In the genomic region with DNA sequence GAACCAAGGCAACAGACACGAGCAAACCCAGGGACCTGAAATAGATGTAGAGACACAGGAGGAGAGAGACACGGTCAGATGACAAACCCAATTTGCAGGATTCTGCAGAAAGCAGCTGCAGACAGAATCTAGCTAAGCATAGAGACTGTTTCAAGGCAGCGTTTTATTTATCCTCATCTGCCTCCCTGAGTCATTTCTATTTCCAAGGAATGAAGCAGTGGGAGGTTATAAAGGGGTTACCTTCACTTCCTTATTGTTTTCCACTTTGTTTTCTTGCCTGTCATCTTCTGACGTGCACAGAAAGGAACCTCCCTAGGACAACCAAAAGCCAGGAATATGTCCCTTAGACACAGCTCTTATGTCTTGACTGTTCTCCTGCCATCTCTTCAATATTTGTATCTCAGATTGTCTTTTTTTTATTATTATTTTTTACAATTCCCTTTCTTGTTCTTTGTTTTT, we compare ENCODE assay signal across 11 cellular contexts. TPM values are rescaled to one million over a fixed set of nuclear protein-coding genes. Genes with fewer than 3 reads are reported as not detected.
"Had no signal": no experiment of that assay in that cellular context is flagged by ENCODE, and none has a peak within 500 bp of the region (broad histone marks: within the 10 kb centered on the region; RNA-seq: fewer than 3 reads in every experiment).

No MANE protein-coding gene starts in this region.

RNA-seq across cellular contexts. Expression of a gene that starts 24.7 kb away (rescaled TPM):
- total RNA-seq: dermis blood vessel endothelial cell, kidney, left ventricle myocardium inferior had no signal
- polyA plus RNA-seq: heart left ventricle, spleen had no signal

RNA-seq across cellular contexts. Expression of a gene that starts 58.8 kb away (rescaled TPM):
- total RNA-seq: dermis blood vessel endothelial cell, frontal cortex, left ventricle myocardium inferior, mammary epithelial cell, mononuclear cell had no signal
- polyA plus RNA-seq: heart left ventricle; mammary epithelial cell; naive thymus-derived CD4-positive, alpha-beta T cell; sigmoid colon; urinary bladder had no signal
